8 cellular contexts compared by ENCODE assay signal in the genomic region with DNA sequence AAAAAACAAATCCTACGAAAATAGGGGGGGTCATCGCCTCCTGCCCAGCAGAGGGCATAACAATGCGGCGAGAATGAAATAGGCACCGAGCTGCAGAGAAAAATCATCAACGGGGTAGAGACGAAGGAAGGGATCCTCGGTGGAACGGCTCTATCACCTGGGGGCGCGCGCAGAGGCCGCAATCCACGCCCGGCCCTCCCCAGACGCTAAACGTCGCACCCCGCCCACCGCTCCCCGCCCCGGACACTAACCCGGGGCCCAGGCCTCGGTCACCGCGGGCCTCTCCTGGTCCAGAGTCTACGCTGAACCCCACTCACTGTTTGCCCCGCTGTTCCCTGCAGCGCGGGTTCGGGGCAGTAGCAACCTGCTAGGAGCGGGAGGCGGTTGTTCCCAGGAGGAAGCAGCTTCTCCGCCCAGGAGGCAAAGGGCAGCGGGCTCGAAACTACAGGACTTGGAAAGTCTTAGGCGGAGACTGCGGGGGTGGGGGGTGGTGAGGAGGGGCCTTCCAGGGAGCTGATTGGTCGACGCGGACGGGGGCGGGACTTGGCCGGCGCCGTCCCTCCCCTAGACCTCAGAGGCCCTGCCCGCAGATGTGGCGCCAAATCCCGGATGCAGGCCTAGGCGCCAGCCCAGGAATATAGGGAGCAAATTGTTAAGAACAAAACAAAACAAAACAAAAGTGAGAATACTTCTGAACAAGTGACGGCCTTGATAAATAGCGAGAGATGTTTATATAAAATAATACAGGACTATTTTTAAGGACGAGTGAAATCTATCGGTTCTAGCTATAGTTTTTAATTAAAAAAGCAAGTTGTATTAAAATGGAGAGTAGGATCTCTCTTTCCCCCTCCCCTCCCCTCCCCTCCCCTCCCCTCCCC. TPM values are rescaled to one million over a fixed set of nuclear protein-coding genes. Genes with fewer than 3 reads are reported as not detected.
DNase-seq lines count a peak whose midpoint lies in the region; ATAC-seq and TF ChIP-seq lines count a peak whose summit lies in the region.

A gene with protein sequence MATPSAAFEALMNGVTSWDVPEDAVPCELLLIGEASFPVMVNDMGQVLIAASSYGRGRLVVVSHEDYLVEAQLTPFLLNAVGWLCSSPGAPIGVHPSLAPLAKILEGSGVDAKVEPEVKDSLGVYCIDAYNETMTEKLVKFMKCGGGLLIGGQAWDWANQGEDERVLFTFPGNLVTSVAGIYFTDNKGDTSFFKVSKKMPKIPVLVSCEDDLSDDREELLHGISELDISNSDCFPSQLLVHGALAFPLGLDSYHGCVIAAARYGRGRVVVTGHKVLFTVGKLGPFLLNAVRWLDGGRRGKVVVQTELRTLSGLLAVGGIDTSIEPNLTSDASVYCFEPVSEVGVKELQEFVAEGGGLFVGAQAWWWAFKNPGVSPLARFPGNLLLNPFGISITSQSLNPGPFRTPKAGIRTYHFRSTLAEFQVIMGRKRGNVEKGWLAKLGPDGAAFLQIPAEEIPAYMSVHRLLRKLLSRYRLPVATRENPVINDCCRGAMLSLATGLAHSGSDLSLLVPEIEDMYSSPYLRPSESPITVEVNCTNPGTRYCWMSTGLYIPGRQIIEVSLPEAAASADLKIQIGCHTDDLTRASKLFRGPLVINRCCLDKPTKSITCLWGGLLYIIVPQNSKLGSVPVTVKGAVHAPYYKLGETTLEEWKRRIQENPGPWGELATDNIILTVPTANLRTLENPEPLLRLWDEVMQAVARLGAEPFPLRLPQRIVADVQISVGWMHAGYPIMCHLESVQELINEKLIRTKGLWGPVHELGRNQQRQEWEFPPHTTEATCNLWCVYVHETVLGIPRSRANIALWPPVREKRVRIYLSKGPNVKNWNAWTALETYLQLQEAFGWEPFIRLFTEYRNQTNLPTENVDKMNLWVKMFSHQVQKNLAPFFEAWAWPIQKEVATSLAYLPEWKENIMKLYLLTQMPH (minus strand): TSS at position 467 of the 878 bp plus-strand sequence. CDS start 25,568 bp downstream, outside the sequence.

- H3K9ac ChIP-seq in IMR-90 (ENCODE audit: low read depth, low read length), result peak within 1 kb of the TSS; percentile 87
- peak within 1 kb of the TSS; percentile 86 for H3K9ac ChIP-seq in mucosa of stomach (ENCODE audit: low read length)

- H3K9me1 ChIP-seq in IMR-90 (ENCODE audit: insufficient read depth, low read length), result peaks cover 9% of the 10 kb centered on the region; the same call in 1 of the 2 replicates

- H3K4me2 ChIP-seq in IMR-90 (ENCODE audit: low read depth, low read length), result peak within 1 kb of the TSS; percentile 87

- no peak within 1 kb of the TSS for H2BK20ac ChIP-seq in IMR-90 (ENCODE audit: low read depth, low read length)

- no TSS peak for BruUV-seq in IMR-90 (replicated peaks; lab: Mats Ljungman, UMichigan)

- peak within 1 kb of the TSS; percentile 67 for H3K56ac ChIP-seq in IMR-90 (ENCODE audit: extremely low read depth, insufficient read depth, low read length)

- H3K9me3 ChIP-seq in IMR-90 (ENCODE audit: control insufficient read depth, insufficient read depth, low read length), result no peaks in the 10 kb centered on the region
- no peaks in the 10 kb centered on the region for H3K9me3 ChIP-seq in mucosa of stomach (ENCODE audit: control insufficient read depth, low read length)

- CTCF ChIA-PET in IMR-90 (lab: Yijun Ruan, JAX), result interaction anchor here (0.6 to 3.2 kb wide), 7 partner anchors 10 to 110 kb away, joined by 3 to 15 read pairs (median 5); no protein-coding TSS in a partner anchor

- peak; percentile 71 for TF ChIP-seq POLR2A in IMR-90 (IDR thresholded peaks at IDR 0.05; ENCODE audit: low read depth, low read length)

- peak within 1 kb of the TSS; percentile 77 for H2BK120ac ChIP-seq in IMR-90 (ENCODE audit: low read depth, low read length)

- dilution Hi-C loops in IMR-90 (cut with HindIII; ENCODE audit: low sequenced_read_pairs, unreplicated experiment), result no loop called here

- H4K5ac ChIP-seq in IMR-90 (ENCODE audit: low read depth, low read length), result peak within 1 kb of the TSS; percentile 76

- ATAC-seq in GM21528 (IDR thresholded peaks at IDR 0.05; ENCODE audit: low FRiP score, unreplicated experiment) (peak; percentile 97), IMR-90 (ENCODE audit: low read depth) (peak; percentile 95)

- H3K14ac ChIP-seq in IMR-90 (replicated peaks; ENCODE audit: low read depth, low read length), result peak within 1 kb of the TSS; percentile 85

- H3K27me3 ChIP-seq in IMR-90 (ENCODE audit: control insufficient read depth, insufficient read depth, low read length), result no peaks in the 10 kb centered on the region
- no peaks in the 10 kb centered on the region for H3K27me3 ChIP-seq in mucosa of stomach (ENCODE audit: control insufficient read depth, insufficient read depth, low read length)

- intact Hi-C loops in IMR-90 (cut with micrococcal nuclease), result loop anchor here (1.0 to 5.0 kb wide), 4 partner anchors 17 to 125 kb away; a partner anchor contains a TSS

- TF ChIP-seq RAD21 in IMR-90 (IDR thresholded peaks at IDR 0.05; ENCODE audit: low read length), result peak; percentile 41; the same call in 1 of the 2 replicates

- peak within 1 kb of the TSS; percentile 59 for H2AK9ac ChIP-seq in IMR-90 (replicated peaks; ENCODE audit: low read depth, low read length, poor library complexity)

- peak within 1 kb of the TSS; percentile 89 for H3K23ac ChIP-seq in IMR-90 (ENCODE audit: low read depth, low read length)

- H3K36me3 ChIP-seq in IMR-90 (ENCODE audit: control insufficient read depth, insufficient read depth, low read length) (no peaks in the 10 kb centered on the region; the same call in 1 of the 2 replicates), mucosa of stomach (ENCODE audit: control insufficient read depth, insufficient read depth, low read length) (no peaks in the 10 kb centered on the region)

- WGBS in IMR-90 (ENCODE audit: extremely low coverage in 2 of 2, insufficient read length in 1 of 2), 2 experiments, result 1% methylated on average over 12 of the region's 54 CpGs; no CpG with 5 or more reads in 1 of the 2 experiments

- H3K4ac ChIP-seq in IMR-90 (ENCODE audit: low read depth, low read length), result peak within 1 kb of the TSS; percentile 85

- 0 out of 2 replicates have a peak within 1 kb of the TSS, but pooled peaks have one; percentile 40 for H2AK5ac ChIP-seq in IMR-90 (ENCODE audit: low read depth, low read length)

- H2BK5ac ChIP-seq in IMR-90 (ENCODE audit: low read depth, low read length, poor library complexity, severe bottlenecking), result peak within 1 kb of the TSS; percentile 96

- H3K4me3 ChIP-seq in IMR-90 (ENCODE audit: insufficient read depth, low read depth, low read length), result peak within 1 kb of the TSS; percentile 91
- peak within 1 kb of the TSS; percentile 80 for H3K4me3 ChIP-seq in epithelial cell of proximal tubule (ENCODE audit: low read depth, low read length)
- H3K4me3 ChIP-seq in mucosa of stomach (ENCODE audit: low read length), result peak within 1 kb of the TSS; percentile 86

- in situ Hi-C loops in IMR-90 (cut with MboI; ENCODE audit: low sequenced_read_pairs), result no loop called here

- H3K4me1 ChIP-seq in IMR-90 (ENCODE audit: control insufficient read depth, insufficient read depth, low read length), result peaks cover 15% of the 10 kb centered on the region
- H3K4me1 ChIP-seq in mucosa of stomach (ENCODE audit: control insufficient read depth, insufficient read depth, low read length), result peaks cover 18% of the 10 kb centered on the region

- DNase-seq in DMS153 treated with DMSO at 0.1 percent for 48 hours (lab: John Stamatoyannopoulos, UW; ENCODE audit: unreplicated experiment), result peak; percentile 90
- DNase-seq in IMR-90, result peak; percentile 93
- peak; percentile 93 for DNase-seq in OCI-M2 (lab: John Stamatoyannopoulos, UW; ENCODE audit: unreplicated experiment)
- DNase-seq in activated T-cell treated with anti-CD3 and anti-CD28 coated beads, Interleukin-2, amount 50 U/mL, for 1 hour, result peak; percentile 89
- DNase-seq in epithelial cell of proximal tubule (ENCODE audit: low read depth), result peak; percentile 47
- peak; percentile 74 to 80 for DNase-seq in stimulated activated CD8-positive, alpha-beta memory T cell treated with anti-CD3 and anti-CD28 coated beads, Interleukin-7, amount 100 ng/mL, for 1 hour (ENCODE audit: low read depth in 2 of 2)

- H2AFZ ChIP-seq in IMR-90 (replicated peaks; ENCODE audit: low read length, poor library complexity), result peak within 1 kb of the TSS; percentile 96

- POLR2A ChIA-PET in IMR-90 (lab: Charles Lee; ENCODE audit: unreplicated experiment), result interaction anchor here (0.6 to 1.1 kb wide), 3 partner anchors 17 to 75 kb away, joined by 3 to 6 read pairs (median 3); no protein-coding TSS in a partner anchor

- peaks cover 16% of the 10 kb centered on the region; the same call in 1 of the 2 replicates for H4K20me1 ChIP-seq in IMR-90 (ENCODE audit: insufficient read depth, low read length)

- peaks cover 7 to 20% of the 10 kb centered on the region in 2 experiments; a peak in 3 of 4 replicates for H3K79me1 ChIP-seq in IMR-90 (ENCODE audit: low read depth in 1 of 2, low read length in 2 of 2)

- H3K18ac ChIP-seq in IMR-90 (ENCODE audit: low read depth, low read length), result peak within 1 kb of the TSS; percentile 66

- H3K27ac ChIP-seq in IMR-90 (ENCODE audit: insufficient read depth, low read length), result peak within 1 kb of the TSS; percentile 96

- peak within 1 kb of the TSS; percentile 82 for H4K91ac ChIP-seq in IMR-90 (ENCODE audit: insufficient read depth, low read depth, low read length)

- peak; percentile 47 for TF ChIP-seq CTCF in IMR-90 (conservative IDR thresholded peaks at IDR 0.05; ENCODE audit: low read depth, low read length)
- peak; percentile 53 for TF ChIP-seq CTCF in epithelial cell of proximal tubule (conservative IDR thresholded peaks at IDR 0.05; ENCODE audit: low read depth, low read length)

- H2BK15ac ChIP-seq in IMR-90 (ENCODE audit: low read depth, low read length), result peak within 1 kb of the TSS; percentile 73; the same call in 2 of the 3 replicates

- peak within 1 kb of the TSS; percentile 67 to 87 for H4K8ac ChIP-seq in IMR-90 (ENCODE audit: low read depth in 2 of 2, low read length in 2 of 2)

TF ChIP-seq in IMR-90, 13 proteins besides CTCF, POLR2A, EP300 and RAD21:
- peak; percentile 95; the same call in 1 of the 2 replicates for TF ChIP-seq MAZ (IDR thresholded peaks at IDR 0.05; ENCODE audit: borderline replicate concordance, low read depth, low read length)
- TF ChIP-seq CHD1 (IDR thresholded peaks at IDR 0.05; ENCODE audit: low read depth, low read length), result no peak
- TF ChIP-seq SMC3 (IDR thresholded peaks at IDR 0.05; ENCODE audit: low read depth, low read length), result peak; percentile 35
- TF ChIP-seq MAFK (IDR thresholded peaks at IDR 0.05; ENCODE audit: low read depth, low read length), result no peak

RNA-seq across cellular contexts. Expression of the gene that starts here (rescaled TPM):
- total RNA-seq in IMR-90 (2012; rRNA removed) (86.4 and 91.8 TPM in 2 replicates), epithelial cell of proximal tubule (24.7 and 49.0 TPM in 2 replicates)
- 35.1 and 39.3 TPM in 2 replicates for polyA plus RNA-seq in IMR-90 (2012; rRNA removed)
- 16.5 and 29.2 TPM in 2 replicates for polyA plus RNA-seq in IMR-90 (2012; cell fraction: cytosol; rRNA removed)
- 16.6 and 19.7 TPM in 2 replicates for polyA plus RNA-seq in IMR-90 (2012; cell fraction: nucleus; rRNA removed; ENCODE audit: low replicate concordance)

Comparison
In these comparisons a context has a peak if more than half of its experiments do, and no peak if none do; other contexts are left out.
1. Peak in every context shown above with its lines: DNase-seq, ATAC-seq, H3K4me3 ChIP-seq and H3K27ac ChIP-seq.